1 cellular context compared by ENCODE assay signal in genomic region chr16:22262460-22262859, GRCh38.
A peak's percentile ranks its signal among the peaks of the same experiment; 100 is the strongest.
TF ChIP-seq lines count a peak whose summit lies in the region.

No MANE protein-coding gene starts in this region.

TF ChIP-seq in endothelial cell of umbilical vein, 7 proteins besides CTCF, POLR2A, EP300 and RAD21:
- TF ChIP-seq POLR2AphosphoS5 (IDR thresholded peaks at IDR 0.05; ENCODE audit: insufficient read depth, low read depth, low read length) (peak; percentile 31), MYC (IDR thresholded peaks at IDR 0.05; ENCODE audit: low read depth, low read length) (no peak), MAX (IDR thresholded peaks at IDR 0.05; ENCODE audit: insufficient read depth, insufficient read length) (no peak), GATA2 (IDR thresholded peaks at IDR 0.05; ENCODE audit: insufficient read depth, insufficient read length, low read depth, low read length) (no peak), JUN (IDR thresholded peaks at IDR 0.05; ENCODE audit: borderline replicate concordance, insufficient read depth, insufficient read length, low read depth) (peak; percentile 58), FOS (IDR thresholded peaks at IDR 0.05; ENCODE audit: borderline replicate concordance, insufficient read depth, low read length) (peak; percentile 68), EZH2 (IDR thresholded peaks at IDR 0.05; ENCODE audit: borderline replicate concordance, low read depth, low read length, severe bottlenecking) (no peak)
